In genomic region chr12:71873821-71874220, GRCh38 we compare ENCODE assay signal across 22 cellular contexts. TPM values are rescaled to one million over a fixed set of nuclear protein-coding genes. Genes with fewer than 3 reads are reported as not detected.
DNase-seq lines count a peak whose midpoint lies in the region; ATAC-seq and TF ChIP-seq lines count a peak whose summit lies in the region.
"Had no signal": no experiment of that assay in that cellular context is flagged by ENCODE, and none has a peak within 500 bp of the region (broad histone marks: within the 10 kb centered on the region; RNA-seq: fewer than 3 reads in every experiment).

No MANE protein-coding gene starts in this region.

- H3K9me3 ChIP-seq in WERI-Rb-1 (ENCODE audit: severe bottlenecking) (no peaks in the 10 kb centered on the region), neural progenitor cell (ENCODE audit: low read depth) (no peaks in the 10 kb centered on the region), osteoblast (ENCODE audit: low read depth, low read length) (no peaks in the 10 kb centered on the region)
- H3K9me3 ChIP-seq: MG63 had no signal

- no peak for ATAC-seq in HG02571 (IDR thresholded peaks at IDR 0.05; ENCODE audit: unreplicated experiment)
- ATAC-seq: HCT116, K562 had no signal

- H3K27me3 Mint-ChIP-seq in neural progenitor cell (ENCODE audit: insufficient read depth, low read depth), result no peaks in the 10 kb centered on the region
- H3K27me3 Mint-ChIP-seq: CD4-positive, alpha-beta T cell had no signal

- DNase-seq in EH (ENCODE audit: low read depth), result peak; percentile 13
- DNase-seq in NCI-H524 treated with DMSO at 0.1 percent for 48 hours (lab: John Stamatoyannopoulos, UW), result peak; percentile 3
- peak; percentile 47 for DNase-seq in WERI-Rb-1
- no peak for DNase-seq in neural progenitor cell (ENCODE audit: low spot score)
- no peak for DNase-seq in cerebellum (ENCODE audit: low spot score)
- no peak for DNase-seq in osteoblast (ENCODE audit: insufficient read length, low spot score, missing footprints)
- DNase-seq: AML-193; CD4-positive, alpha-beta T cell; DMS53; Kasumi-1; MG63; NCI-H1105 treated with DMSO at 0.1 percent for 48 hours; NCI-H146; NCI-H1930; NCI-H2107; NCI-H774; SHP77 had no signal

- H3K36me3 Mint-ChIP-seq in neural progenitor cell, result peaks cover 18% of the 10 kb centered on the region

- H3F3A ChIP-seq in neural progenitor cell (ENCODE audit: low read depth), result no peaks in the 10 kb centered on the region

- H3K4me2 ChIP-seq in neural progenitor cell (no peak overlapping the region), osteoblast (ENCODE audit: insufficient read depth, low read length) (no peak overlapping the region)
- H3K4me2 ChIP-seq: BLaER1 treated with 17β-estradiol and CSF1 and Interleukin-3, amounts not matched to agents 10 nM and 100 nM had no signal

- no peak overlapping the region for H2AFZ ChIP-seq in neural progenitor cell (replicated peaks)
- no peak overlapping the region for H2AFZ ChIP-seq in osteoblast (ENCODE audit: low read length)

- H3K4me3 ChIP-seq in WERI-Rb-1 (ENCODE audit: low read depth, low read length) (no peak overlapping the region), neural progenitor cell (no peak overlapping the region), osteoblast (ENCODE audit: insufficient read depth, low read length) (no peak overlapping the region)
- H3K4me3 ChIP-seq: BLaER1 treated with 17β-estradiol and CSF1 and Interleukin-3, amounts not matched to agents 10 nM and 100 nM; K562; MG63 had no signal

- H4K20me1 ChIP-seq in neural progenitor cell (ENCODE audit: low read depth) (peaks cover 26% of the 10 kb centered on the region), osteoblast (ENCODE audit: insufficient read depth, low read length) (no peaks in the 10 kb centered on the region)

- H3K4me1 ChIP-seq in neural progenitor cell (no peaks in the 10 kb centered on the region), osteoblast (ENCODE audit: insufficient read depth, low read length) (peaks cover 5% of the 10 kb centered on the region)

- H3K36me3 ChIP-seq in WERI-Rb-1 (peaks cover 13% of the 10 kb centered on the region), neural progenitor cell (peaks cover 6% of the 10 kb centered on the region), osteoblast (ENCODE audit: insufficient read depth, low read length) (peaks cover 7% of the 10 kb centered on the region)

- no peak overlapping the region for H3K4me3 Mint-ChIP-seq in neural progenitor cell
- H3K4me3 Mint-ChIP-seq: CD4-positive, alpha-beta T cell had no signal

- peaks cover 39% of the 10 kb centered on the region for H3K79me2 ChIP-seq in neural progenitor cell (ENCODE audit: low read depth)
- peaks cover 62% of the 10 kb centered on the region for H3K79me2 ChIP-seq in osteoblast (ENCODE audit: insufficient read depth, low read length)

- peaks cover 19% of the 10 kb centered on the region for H3K4me1 Mint-ChIP-seq in neural progenitor cell

- TF ChIP-seq CTCF in WERI-Rb-1 (IDR thresholded peaks at IDR 0.05; ENCODE audit: low read depth, low read length) (no peak), neural progenitor cell (IDR thresholded peaks at IDR 0.05) (no peak), osteoblast (IDR thresholded peaks at IDR 0.05; ENCODE audit: extremely low read depth, low read depth, low read length) (no peak)

- H3K27ac ChIP-seq in WERI-Rb-1, result peak overlapping the region; percentile 76
- H3K27ac ChIP-seq in neural progenitor cell, result peak overlapping the region; percentile 6
- no peak overlapping the region for H3K27ac ChIP-seq in osteoblast (ENCODE audit: low read depth, low read length)
- H3K27ac ChIP-seq: BLaER1 treated with 17β-estradiol and CSF1 and Interleukin-3, amounts not matched to agents 10 nM and 100 nM; RWPE1 had no signal

- H3K9ac ChIP-seq in neural progenitor cell, result no peak overlapping the region
- H3K9ac ChIP-seq: BLaER1 treated with 17β-estradiol and CSF1 and Interleukin-3, amounts not matched to agents 10 nM and 100 nM had no signal

- H3K27ac Mint-ChIP-seq in neural progenitor cell, result no peak overlapping the region
- H3K27ac Mint-ChIP-seq: CD4-positive, alpha-beta T cell had no signal

- H3K9me3 Mint-ChIP-seq in neural progenitor cell, result no peaks in the 10 kb centered on the region
- H3K9me3 Mint-ChIP-seq: CD4-positive, alpha-beta T cell had no signal

- H3K27me3 ChIP-seq in WERI-Rb-1 (ENCODE audit: insufficient read depth, low read depth, severe bottlenecking), result no peaks in the 10 kb centered on the region
- no peaks in the 10 kb centered on the region for H3K27me3 ChIP-seq in neural progenitor cell
- H3K27me3 ChIP-seq in osteoblast (ENCODE audit: insufficient read depth, low read length), result no peaks in the 10 kb centered on the region
- H3K27me3 ChIP-seq: BLaER1 treated with 17β-estradiol and CSF1 and Interleukin-3, amounts not matched to agents 10 nM and 100 nM; MG63 had no signal

RNA-seq across cellular contexts. Expression of gene TBC1D15, which starts 34.3 kb away (rescaled TPM):
- total RNA-seq in neural progenitor cell (ENCODE audit: low replicate concordance) (27.8 and 39.4 TPM in 2 replicates), cerebellum (33.7 TPM), osteoblast (30.4 and 30.9 TPM in 2 replicates)

Comparison
In these comparisons a context has a peak if more than half of its experiments do, and no peak if none do; other contexts are left out.
1. DNase-seq: peak in EH (single experiment), NCI-H524 treated with DMSO at 0.1 percent for 48 hours (single experiment) and WERI-Rb-1 (single experiment); none in neural progenitor cell (single experiment), cerebellum (single experiment) and osteoblast (single experiment).